2 cellular contexts compared by ENCODE assay signal in genomic region chr12:16110596-16110995, GRCh38.
TF ChIP-seq lines count a peak whose summit lies in the region.

No MANE protein-coding gene starts in this region.

TF ChIP-seq in A549, 52 proteins besides CTCF, POLR2A, EP300 and RAD21:
- TF ChIP-seq, protein P1, sequence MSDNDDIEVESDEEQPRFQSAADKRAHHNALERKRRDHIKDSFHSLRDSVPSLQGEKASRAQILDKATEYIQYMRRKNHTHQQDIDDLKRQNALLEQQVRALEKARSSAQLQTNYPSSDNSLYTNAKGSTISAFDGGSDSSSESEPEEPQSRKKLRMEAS (IDR thresholded peaks at IDR 0.05) = no peak
- TF ChIP-seq HEYL (CRISPR knock-in tag; IDR thresholded peaks at IDR 0.05) (no peak), JUNB (IDR thresholded peaks at IDR 0.05) (no peak), ZFP36 (IDR thresholded peaks at IDR 0.05; ENCODE audit: borderline replicate concordance, partially characterized antibody) (no peak), PBX3 (IDR thresholded peaks at IDR 0.05) (no peak), SMC3 (IDR thresholded peaks at IDR 0.05) (no peak), EHF (CRISPR knock-in tag; IDR thresholded peaks at IDR 0.05) (no peak), ZNF302 (CRISPR knock-in tag; IDR thresholded peaks at IDR 0.05) (no peak), CBX2 (IDR thresholded peaks at IDR 0.05; ENCODE audit: borderline replicate concordance, low read depth) (no peak), FOSB (CRISPR knock-in tag; IDR thresholded peaks at IDR 0.05) (no peak), RNF2 (IDR thresholded peaks at IDR 0.05; ENCODE audit: borderline replicate concordance, low read depth) (no peak), RFX5 (IDR thresholded peaks at IDR 0.05) (no peak), HDAC2 (IDR thresholded peaks at IDR 0.05) (no peak), ATOH8 (CRISPR knock-in tag; IDR thresholded peaks at IDR 0.05; ENCODE audit: low read depth) (no peak), EHMT2 (IDR thresholded peaks at IDR 0.05; ENCODE audit: low read depth) (no peak)
- TF ChIP-seq, protein P2, sequence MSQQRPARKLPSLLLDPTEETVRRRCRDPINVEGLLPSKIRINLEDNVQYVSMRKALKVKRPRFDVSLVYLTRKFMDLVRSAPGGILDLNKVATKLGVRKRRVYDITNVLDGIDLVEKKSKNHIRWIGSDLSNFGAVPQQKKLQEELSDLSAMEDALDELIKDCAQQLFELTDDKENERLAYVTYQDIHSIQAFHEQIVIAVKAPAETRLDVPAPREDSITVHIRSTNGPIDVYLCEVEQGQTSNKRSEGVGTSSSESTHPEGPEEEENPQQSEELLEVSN (IDR thresholded peaks at IDR 0.05; ENCODE audit: borderline replicate concordance, low read depth) = no peak

TF ChIP-seq in H1, 55 proteins besides CTCF, POLR2A, EP300 and RAD21:
- TF ChIP-seq EZH2 (IDR thresholded peaks at IDR 0.05; ENCODE audit: low read depth, low read length, severe bottlenecking) (no peak), CHD1 (IDR thresholded peaks at IDR 0.05; ENCODE audit: low read depth, low read length) (no peak), RBBP5 (IDR thresholded peaks at IDR 0.05; ENCODE audit: borderline replicate concordance, low read depth, low read length) (no peak), CREB1 (IDR thresholded peaks at IDR 0.05) (no peak), SP2 (IDR thresholded peaks at IDR 0.05; ENCODE audit: low read length) (no peak), NANOG (IDR thresholded peaks at IDR 0.05; ENCODE audit: insufficient read depth, low read depth, low read length, poor library complexity, severe bottlenecking) (no peak), RXRA (IDR thresholded peaks at IDR 0.05; ENCODE audit: insufficient read depth, low read depth, low read length) (no peak), TCF12 (IDR thresholded peaks at IDR 0.05; ENCODE audit: low read depth, low read length) (no peak), BCL11A (IDR thresholded peaks at IDR 0.05; ENCODE audit: low read depth in 2 of 2, low read length in 2 of 2) (no peak), GTF2F1 (IDR thresholded peaks at IDR 0.05; ENCODE audit: borderline replicate concordance, low read depth, low read length) (no peak), CBX8 (IDR thresholded peaks at IDR 0.05; ENCODE audit: borderline replicate concordance, low read depth, low read length) (no peak), SRF (IDR thresholded peaks at IDR 0.05; ENCODE audit: low read depth, low read length) (no peak)
- TF ChIP-seq, protein P3, sequence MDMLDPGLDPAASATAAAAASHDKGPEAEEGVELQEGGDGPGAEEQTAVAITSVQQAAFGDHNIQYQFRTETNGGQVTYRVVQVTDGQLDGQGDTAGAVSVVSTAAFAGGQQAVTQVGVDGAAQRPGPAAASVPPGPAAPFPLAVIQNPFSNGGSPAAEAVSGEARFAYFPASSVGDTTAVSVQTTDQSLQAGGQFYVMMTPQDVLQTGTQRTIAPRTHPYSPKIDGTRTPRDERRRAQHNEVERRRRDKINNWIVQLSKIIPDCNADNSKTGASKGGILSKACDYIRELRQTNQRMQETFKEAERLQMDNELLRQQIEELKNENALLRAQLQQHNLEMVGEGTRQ (IDR thresholded peaks at IDR 0.05; ENCODE audit: low read length) = no peak
- TF ChIP-seq, protein P4, sequence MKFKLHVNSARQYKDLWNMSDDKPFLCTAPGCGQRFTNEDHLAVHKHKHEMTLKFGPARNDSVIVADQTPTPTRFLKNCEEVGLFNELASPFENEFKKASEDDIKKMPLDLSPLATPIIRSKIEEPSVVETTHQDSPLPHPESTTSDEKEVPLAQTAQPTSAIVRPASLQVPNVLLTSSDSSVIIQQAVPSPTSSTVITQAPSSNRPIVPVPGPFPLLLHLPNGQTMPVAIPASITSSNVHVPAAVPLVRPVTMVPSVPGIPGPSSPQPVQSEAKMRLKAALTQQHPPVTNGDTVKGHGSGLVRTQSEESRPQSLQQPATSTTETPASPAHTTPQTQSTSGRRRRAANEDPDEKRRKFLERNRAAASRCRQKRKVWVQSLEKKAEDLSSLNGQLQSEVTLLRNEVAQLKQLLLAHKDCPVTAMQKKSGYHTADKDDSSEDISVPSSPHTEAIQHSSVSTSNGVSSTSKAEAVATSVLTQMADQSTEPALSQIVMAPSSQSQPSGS (IDR thresholded peaks at IDR 0.05; ENCODE audit: low read length) = no peak
- TF ChIP-seq, protein P1 (IDR thresholded peaks at IDR 0.05) = no peak
